26 cellular contexts compared by ENCODE assay signal in genomic region chr13:46207828-46208227, GRCh38. TPM values are rescaled to one million over a fixed set of nuclear protein-coding genes. Genes with fewer than 3 reads are reported as not detected.
A peak's percentile ranks its signal among the peaks of the same experiment; 100 is the strongest.
DNase-seq lines count a peak whose midpoint lies in the region; ATAC-seq and TF ChIP-seq lines count a peak whose summit lies in the region.
"Had no signal": no experiment of that assay in that cellular context is flagged by ENCODE, and none has a peak within 500 bp of the region (broad histone marks: within the 10 kb centered on the region; RNA-seq: fewer than 3 reads in every experiment).

No MANE protein-coding gene starts in this region.

- H3K4me2 ChIP-seq in neuronal stem cell (ENCODE audit: insufficient read depth, low read length, poor library complexity, severe bottlenecking), result no peak overlapping the region
- H3K4me2 ChIP-seq: SK-N-SH had no signal

- peak overlapping the region; percentile 19 for H2AFZ ChIP-seq in neuronal stem cell (ENCODE audit: low read length)
- H2AFZ ChIP-seq: GM23248 had no signal

- peak; percentile 41 for DNase-seq in Calu3
- DNase-seq in SK-MEL-5 (ENCODE audit: low read depth, low spot score), result peak; percentile 27
- DNase-seq in medulla oblongata (ENCODE audit: extremely low spot score), result peak; percentile 14
- DNase-seq in neuronal stem cell (ENCODE audit: low spot score), result no peak
- no peak for DNase-seq in stimulated activated naive CD8-positive, alpha-beta T cell treated with anti-CD3 and anti-CD28 coated beads, Interleukin-15, Interleukin-2, amounts not matched to agents 100 U/mL and 50 U/mL, for 24 hours
- DNase-seq in activated T-cell treated with anti-CD3 and anti-CD28 coated beads, Interleukin-2, amount 50 U/mL, for 24 hours, result no peak
- DNase-seq in caudate nucleus (lab: John Stamatoyannopoulos, UW), result no peak
- DNase-seq: DMS153, DND-41, GM23248, HFFc6, NCI-H1105 treated with DMSO at 0.1 percent for 48 hours, NCI-H1694, NCI-H2029 treated with DMSO at 0.1 percent for 48 hours, NCI-H2227 treated with DMSO at 0.1 percent for 48 hours, NCI-H69, OCI-M1, Peyer's patch, SHP77 treated with DMSO at 0.1 percent for 48 hours had no signal

- peaks cover 0 to 11% (median 0%) of the 10 kb centered on the region in 3 experiments for H3K27me3 ChIP-seq in neuronal stem cell (ENCODE audit: control insufficient read depth in 3 of 3, insufficient read depth in 3 of 3, low read depth in 1 of 3, low read length in 3 of 3)
- H3K27me3 ChIP-seq: Peyer's patch had no signal

- H3K4ac ChIP-seq in neuronal stem cell (ENCODE audit: low read length), result no peak overlapping the region

- no peaks in the 10 kb centered on the region for H3K9me3 Mint-ChIP-seq in Calu3 (ENCODE audit: low read depth, unreplicated experiment)
- no peaks in the 10 kb centered on the region for H3K9me3 Mint-ChIP-seq in activated T-cell treated with anti-CD3 and anti-CD28 coated beads, Interleukin-2, amount 50 U/mL, for 24 hours
- H3K9me3 Mint-ChIP-seq: HFFc6 had no signal

- ATAC-seq in HG03439 (IDR thresholded peaks at IDR 0.05; ENCODE audit: unreplicated experiment), result no peak
- ATAC-seq in stimulated activated naive CD8-positive, alpha-beta T cell treated with anti-CD3 and anti-CD28 coated beads, Interleukin-15, Interleukin-2, amounts not matched to agents 100 U/mL and 50 U/mL, for 24 hours, result no peak
- ATAC-seq: K562 had no signal

- H3K27ac Mint-ChIP-seq in Calu3 (ENCODE audit: unreplicated experiment), result peak overlapping the region; percentile 68
- H3K27ac Mint-ChIP-seq in activated T-cell treated with anti-CD3 and anti-CD28 coated beads, Interleukin-2, amount 50 U/mL, for 24 hours, result no peak overlapping the region
- H3K27ac Mint-ChIP-seq: HFFc6 had no signal

- H2BK15ac ChIP-seq in neuronal stem cell (ENCODE audit: low read length), result no peak overlapping the region

- H2BK120ac ChIP-seq in neuronal stem cell (ENCODE audit: low read depth, low read length), result no peak overlapping the region

- no peak overlapping the region for H2BK5ac ChIP-seq in neuronal stem cell (ENCODE audit: low read length)

- no peak overlapping the region for H4K91ac ChIP-seq in neuronal stem cell (ENCODE audit: low read depth, low read length, poor library complexity)

- no peak overlapping the region for H3K9ac ChIP-seq in neuronal stem cell (ENCODE audit: low read depth, low read length, poor library complexity)
- H3K9ac ChIP-seq: GM23248, SK-N-SH had no signal

- peaks cover 29% of the 10 kb centered on the region for H3K4me1 Mint-ChIP-seq in Calu3 (ENCODE audit: low read depth, unreplicated experiment)
- H3K4me1 Mint-ChIP-seq in activated T-cell treated with anti-CD3 and anti-CD28 coated beads, Interleukin-2, amount 50 U/mL, for 24 hours (ENCODE audit: low read depth), result peaks cover 37% of the 10 kb centered on the region

- H3K4me1 ChIP-seq in neuronal stem cell (ENCODE audit: control insufficient read depth in 2 of 2, insufficient read depth in 1 of 2, low read depth in 1 of 2, low read length in 2 of 2), result peaks cover 2 to 5% of the 10 kb centered on the region in 2 donors
- H3K4me1 ChIP-seq: Peyer's patch had no signal

- H3K36me3 Mint-ChIP-seq in Calu3 (ENCODE audit: insufficient read depth, unreplicated experiment), result peaks cover 12% of the 10 kb centered on the region
- peaks cover 1% of the 10 kb centered on the region for H3K36me3 Mint-ChIP-seq in activated T-cell treated with anti-CD3 and anti-CD28 coated beads, Interleukin-2, amount 50 U/mL, for 24 hours (ENCODE audit: low read depth)

- H4K8ac ChIP-seq in neuronal stem cell (ENCODE audit: low read depth, low read length), result no peak overlapping the region

- in situ Hi-C loops in SK-MEL-5 (cut with HindIII; ENCODE audit: low pct_unique_long_range_greater_than_20kb, low sequenced_read_pairs), result no loop called here

- TF ChIP-seq CTCF in Calu3 (IDR thresholded peaks at IDR 0.05; ENCODE audit: unreplicated experiment), result no peak

- no peak overlapping the region for H2BK12ac ChIP-seq in neuronal stem cell (ENCODE audit: low read length)

- CTCF ChIA-PET in Calu3 (lab: Charles Lee), result no interaction called here

- no peak overlapping the region for H3K4me3 ChIP-seq in neuronal stem cell (ENCODE audit: low read length in 2 of 2)
- H3K4me3 ChIP-seq: GM23248, HAP-1, K562, Peyer's patch had no signal

- H2AK5ac ChIP-seq in neuronal stem cell (ENCODE audit: low read depth, low read length), result no peak overlapping the region

- no CpG with 5 or more reads among the region's 7 CpGs for WGBS in neuronal stem cell (ENCODE audit: extremely low coverage in 2 of 2, insufficient read length in 2 of 2, insufficient replicate concordance in 1 of 2), 2 donors

- BruUV-seq in Calu3 (replicated peaks; lab: Mats Ljungman, UMichigan), result no TSS peak

- no peak overlapping the region for H3K14ac ChIP-seq in neuronal stem cell (ENCODE audit: low read length)

- intact Hi-C loops in Calu3 (cut with micrococcal nuclease; ENCODE audit: unreplicated experiment), result loop anchor here (2.0 kb wide), 1 partner anchor 25 kb away; the partner anchor contains the start of gene LCP1

- no peaks in the 10 kb centered on the region for H3K27me3 Mint-ChIP-seq in Calu3 (ENCODE audit: unreplicated experiment)
- H3K27me3 Mint-ChIP-seq in activated T-cell treated with anti-CD3 and anti-CD28 coated beads, Interleukin-2, amount 50 U/mL, for 24 hours, result no peaks in the 10 kb centered on the region

- no peaks in the 10 kb centered on the region for H3K36me3 ChIP-seq in neuronal stem cell (replicated peaks in 1 of 2; ENCODE audit: control insufficient read depth in 2 of 2, insufficient read depth in 2 of 2, low read length in 2 of 2)
- H3K36me3 ChIP-seq: HAP-1, Peyer's patch had no signal

- H3K79me1 ChIP-seq in neuronal stem cell (ENCODE audit: low read depth, low read length), result no peaks in the 10 kb centered on the region

- H3K18ac ChIP-seq in neuronal stem cell (ENCODE audit: low read length), result no peak overlapping the region

- H3K9me3 ChIP-seq in neuronal stem cell (replicated peaks in 1 of 2; ENCODE audit: control insufficient read depth in 2 of 2, insufficient read depth in 1 of 2, low read depth in 1 of 2, low read length in 2 of 2), result no peaks in the 10 kb centered on the region
- H3K9me3 ChIP-seq: HAP-1, Peyer's patch, SK-N-SH had no signal

- H3K4me3 Mint-ChIP-seq in Calu3 (ENCODE audit: low read depth, unreplicated experiment), result no peak overlapping the region
- no peak overlapping the region for H3K4me3 Mint-ChIP-seq in activated T-cell treated with anti-CD3 and anti-CD28 coated beads, Interleukin-2, amount 50 U/mL, for 24 hours
- H3K4me3 Mint-ChIP-seq: HFFc6 had no signal

- H3K27ac ChIP-seq in neuronal stem cell (replicated peaks; ENCODE audit: low read length) (no peak overlapping the region), caudate nucleus (ENCODE audit: low read depth, low read length) (no peak overlapping the region)
- H3K27ac ChIP-seq: GM23248, Peyer's patch had no signal

- no peak overlapping the region for H3K23ac ChIP-seq in neuronal stem cell (ENCODE audit: low read depth, low read length, poor library complexity)

RNA-seq across cellular contexts. Expression of gene LRRC63, which starts 3.9 kb away (rescaled TPM):
- 0.32 and 0.38 TPM in 2 replicates for total RNA-seq in Calu3 (2022)
- total RNA-seq in SK-MEL-5 (2014; rRNA removed; shearing (Covaris generic)), result 0.82 and 1.1 TPM in 2 replicates
- polyA plus RNA-seq in SK-MEL-5 (2015; cell fraction: cytosol; rRNA removed), result 0.37 and 0.73 TPM in 2 replicates
- polyA plus RNA-seq in SK-MEL-5 (2015; cell fraction: nucleus; rRNA removed), result 11.1 and 16.3 TPM in 2 replicates
- polyA plus RNA-seq in neuronal stem cell (2013, experiment 1 of 2), result 0.04 TPM
- polyA plus RNA-seq in neuronal stem cell (2013, experiment 2 of 2), result not detected
- total RNA-seq: GM23248, HFFc6, LHCN-M2, MCF 10A had no signal
- polyA plus RNA-seq: BJ, GM23248 had no signal

RNA-seq across cellular contexts. Expression of gene LCP1, which starts 25.9 kb away (rescaled TPM):
- 54.6 and 58.6 TPM in 2 replicates for total RNA-seq in Calu3 (2022)
- total RNA-seq in SK-MEL-5 (2014; rRNA removed; shearing (Covaris generic)), result 10.5 and 10.7 TPM in 2 replicates
- 9.8 and 11.4 TPM in 2 replicates for polyA plus RNA-seq in SK-MEL-5 (2015; cell fraction: cytosol; rRNA removed)
- 2.1 and 4.5 TPM in 2 replicates for polyA plus RNA-seq in SK-MEL-5 (2015; cell fraction: nucleus; rRNA removed)
- 0.22 TPM for polyA plus RNA-seq in neuronal stem cell (2013, experiment 1 of 2)
- polyA plus RNA-seq in neuronal stem cell (2013, experiment 2 of 2), result 0.21 TPM
- total RNA-seq: GM23248, LHCN-M2 had no signal

Comparison
In these comparisons a context has a peak if more than half of its experiments do, and no peak if none do; other contexts are left out.
1. DNase-seq: peak in Calu3 (single experiment), SK-MEL-5 (single experiment) and medulla oblongata (single experiment); none in neuronal stem cell (single experiment), stimulated activated naive CD8-positive, alpha-beta T cell treated with anti-CD3 and anti-CD28 coated beads, Interleukin-15, Interleukin-2, amounts not matched to agents 100 U/mL and 50 U/mL, for 24 hours (single experiment), activated T-cell treated with anti-CD3 and anti-CD28 coated beads, Interleukin-2, amount 50 U/mL, for 24 hours (single experiment) and caudate nucleus (0 of 61).